34 cellular contexts compared by ENCODE assay signal in genomic region chr3:34247401-34247800, GRCh38.
"Had no signal": no experiment of that assay in that cellular context is flagged by ENCODE, and none has a peak within 500 bp of the region (broad histone marks: within the 10 kb centered on the region; RNA-seq: fewer than 3 reads in every experiment).

No MANE protein-coding gene starts in this region.

- H3K36me3 ChIP-seq: MG63 had no signal

- H3K27ac ChIP-seq: KMS-11 had no signal

- H3K4me2 ChIP-seq: KMS-11 had no signal

- H3K27me3 ChIP-seq: MG63 had no signal

- H3K4me3 ChIP-seq: MG63 had no signal

- H3K9ac ChIP-seq: KMS-11 had no signal

- DNase-seq: Karpas-422, Kasumi-1, KG1, MG63, MM.1S, MV-4-11, NCI-H1048, NCI-H1092, NCI-H1092 treated with DMSO at 0.1 percent for 48 hours, NCI-H1105, NCI-H1105 treated with DMSO at 0.1 percent for 48 hours, NCI-H1417 treated with DMSO at 0.1 percent for 48 hours, NCI-H1436, NCI-H1436 treated with DMSO at 0.1 percent for 48 hours, NCI-H146, NCI-H1694, NCI-H1694 treated with DMSO at 0.1 percent for 48 hours, NCI-H187, NCI-H187 treated with DMSO at 0.1 percent for 48 hours, NCI-H1930, NCI-H2029, NCI-H2029 treated with DMSO at 0.1 percent for 48 hours, NCI-H2081, NCI-H2081 treated with DMSO at 0.1 percent for 48 hours, NCI-H2171, NCI-H2171 treated with DMSO at 0.1 percent for 48 hours, NCI-H2227 treated with DMSO at 0.1 percent for 48 hours, NCI-H226, NCI-H345, NCI-H446, NCI-H446 treated with DMSO at 0.1 percent for 48 hours, NCI-H510A, NCI-H510A treated with DMSO at 0.1 percent for 48 hours had no signal

- H3K9me3 ChIP-seq: MG63 had no signal
